Comparison of ENCODE assay signal across 9 cellular contexts in genomic region chr14:23365353-23366162, GRCh38. TPM values are rescaled to one million over a fixed set of nuclear protein-coding genes. Genes with fewer than 3 reads are reported as not detected.
DNase-seq lines count a peak whose midpoint lies in the region; ATAC-seq and TF ChIP-seq lines count a peak whose summit lies in the region.
"Had no signal": no experiment of that assay in that cellular context is flagged by ENCODE, and none has a peak within 500 bp of the region (broad histone marks: within the 10 kb centered on the region; RNA-seq: fewer than 3 reads in every experiment).

No MANE protein-coding gene starts in this region.

- TF ChIP-seq CTCF in gastroesophageal sphincter (IDR thresholded peaks at IDR 0.05): no peak
- no peak for TF ChIP-seq CTCF in neural crest cell (conservative IDR thresholded peaks at IDR 0.05)

- peaks cover 46% of the 10 kb centered on the region for H3K4me1 Mint-ChIP-seq in neural crest cell
- H3K4me1 Mint-ChIP-seq: activated CD4-positive, alpha-beta T cell treated with anti-CD3 and anti-CD28 coated beads, Interleukin-2, amount 10 ng/mL, durations not matched to agents 24 days and 14 days had no signal

- no peak for TF ChIP-seq POLR2A in gastroesophageal sphincter (IDR thresholded peaks at IDR 0.05)

- H3K36me3 ChIP-seq in ACC112 (ENCODE audit: insufficient read depth, low read length): no peaks in the 10 kb centered on the region
- H3K36me3 ChIP-seq in SK-N-MC (ENCODE audit: insufficient read depth, low read length): peaks cover 25% of the 10 kb centered on the region
- H3K36me3 ChIP-seq in gastroesophageal sphincter: no peaks in the 10 kb centered on the region

- no peaks in the 10 kb centered on the region for H3K9me3 ChIP-seq in SK-N-MC (ENCODE audit: low read depth, low read length)
- H3K9me3 ChIP-seq in gastroesophageal sphincter: no peaks in the 10 kb centered on the region

- peaks cover 16% of the 10 kb centered on the region for H3K79me2 ChIP-seq in ACC112 (ENCODE audit: control insufficient read depth, insufficient read depth, low read length, unreplicated experiment)

- 0% methylated on average over 1 of the region's 80 CpGs; no CpG with 5 or more reads in 1 of the 2 donors for WGBS in gastroesophageal sphincter (ENCODE audit: low coverage in 1 of 2), 2 donors

- H3K4me1 ChIP-seq in ACC112 (ENCODE audit: control insufficient read depth, insufficient read depth, low read length, unreplicated experiment) (peaks cover 16% of the 10 kb centered on the region), gastroesophageal sphincter (peaks cover 0 to 68% (median 16%) of the 10 kb centered on the region in 3 donors)

- ATAC-seq in gastroesophageal sphincter (peak; percentile 11), GM21390 (IDR thresholded peaks at IDR 0.05; ENCODE audit: unreplicated experiment) (no peak), GM21576 (IDR thresholded peaks at IDR 0.05; ENCODE audit: unreplicated experiment) (no peak), HG02852 (IDR thresholded peaks at IDR 0.05; ENCODE audit: unreplicated experiment) (no peak)

- DNase-seq in SK-N-MC (ENCODE audit: low read depth, low spot score) (no peak), neural crest cell (ENCODE audit: low read depth, low spot score) (peak; percentile 22), A172 (ENCODE audit: low spot score) (no peak)
- DNase-seq: activated CD4-positive, alpha-beta T cell treated with anti-CD3 and anti-CD28 coated beads, Interleukin-2, amount 10 ng/mL, durations not matched to agents 24 days and 14 days had no signal

- peaks cover 10% of the 10 kb centered on the region for H3K36me3 Mint-ChIP-seq in neural crest cell (ENCODE audit: low read depth)

- H3K4me3 ChIP-seq in ACC112 (ENCODE audit: low read depth, low read length) (peak overlapping the region; percentile 75), SK-N-MC (peak overlapping the region; percentile 89), gastroesophageal sphincter (peak overlapping the region; percentile 51 to 70)

- no peak for TF ChIP-seq EP300 in gastroesophageal sphincter (IDR thresholded peaks at IDR 0.05)

- peak overlapping the region; percentile 85 for H3K4me3 Mint-ChIP-seq in neural crest cell
- H3K4me3 Mint-ChIP-seq: activated CD4-positive, alpha-beta T cell treated with anti-CD3 and anti-CD28 coated beads, Interleukin-2, amount 10 ng/mL, durations not matched to agents 24 days and 14 days had no signal

- H3K9me3 Mint-ChIP-seq in neural crest cell: no peaks in the 10 kb centered on the region
- H3K9me3 Mint-ChIP-seq: activated CD4-positive, alpha-beta T cell treated with anti-CD3 and anti-CD28 coated beads, Interleukin-2, amount 10 ng/mL, durations not matched to agents 24 days and 14 days had no signal

- peak overlapping the region; percentile 35 for H3K27ac Mint-ChIP-seq in neural crest cell (ENCODE audit: unreplicated experiment)
- H3K27ac Mint-ChIP-seq: activated CD4-positive, alpha-beta T cell treated with anti-CD3 and anti-CD28 coated beads, Interleukin-2, amount 10 ng/mL, durations not matched to agents 24 days and 14 days had no signal

- peak overlapping the region; percentile 54; the same call in 1 of the 2 replicates for H3K27ac ChIP-seq in ACC112 (ENCODE audit: low read depth, low read length)
- peak overlapping the region; percentile 91 for H3K27ac ChIP-seq in SK-N-MC
- H3K27ac ChIP-seq in gastroesophageal sphincter: peak overlapping the region; percentile 93 to 97 (median 94)

- H3K27me3 ChIP-seq in ACC112 (ENCODE audit: insufficient read depth, low read length): peaks cover 15% of the 10 kb centered on the region
- H3K27me3 ChIP-seq in gastroesophageal sphincter: peaks cover 5% of the 10 kb centered on the region

- H3K27me3 Mint-ChIP-seq in neural crest cell (ENCODE audit: low read depth): peaks cover 2% of the 10 kb centered on the region

- peak overlapping the region; percentile 97 for H3K9ac ChIP-seq in SK-N-MC (ENCODE audit: insufficient read length)

- H2AFZ ChIP-seq in ACC112 (ENCODE audit: low read length, unreplicated experiment): peak overlapping the region; percentile 19

RNA-seq across cellular contexts. Expression of gene EFS, which starts 0.6 kb away (rescaled TPM):
- total RNA-seq in gastroesophageal sphincter: 10 to 100 TPM; 10.6 to 22.6 (median 14.6) TPM
- total RNA-seq in neural crest cell: 100 and 104 TPM in 2 replicates
- total RNA-seq in A172 (2014; rRNA removed; shearing (Covaris generic)): not detected in 2 replicates
- total RNA-seq: activated CD4-positive, alpha-beta T cell treated with anti-CD3 and anti-CD28 coated beads, Interleukin-2, amount 10 ng/mL, durations not matched to agents 24 days and 14 days had no signal

RNA-seq across cellular contexts. Expression of gene IL25, which starts 7.1 kb away (rescaled TPM):
- not detected for total RNA-seq in gastroesophageal sphincter
- not detected in 2 replicates for total RNA-seq in neural crest cell
- not detected in 2 replicates for total RNA-seq in A172 (2014; rRNA removed; shearing (Covaris generic))
- total RNA-seq: activated CD4-positive, alpha-beta T cell treated with anti-CD3 and anti-CD28 coated beads, Interleukin-2, amount 10 ng/mL, durations not matched to agents 24 days and 14 days had no signal

RNA-seq across cellular contexts. Expression of gene CMTM5, which starts 11.3 kb away (rescaled TPM):
- 1 to 10 TPM in 2 of 4 donors, under 1 TPM in 1, not detected in 1; 0.81 to 2.3 (median 1.2) TPM for total RNA-seq in gastroesophageal sphincter
- 2.0 and 3.1 TPM in 2 replicates for total RNA-seq in neural crest cell
- total RNA-seq in A172 (2014; rRNA removed; shearing (Covaris generic)): not detected in 2 replicates
- total RNA-seq: activated CD4-positive, alpha-beta T cell treated with anti-CD3 and anti-CD28 coated beads, Interleukin-2, amount 10 ng/mL, durations not matched to agents 24 days and 14 days had no signal

RNA-seq across cellular contexts. Expression of gene SLC22A17, which starts 12.9 kb away (rescaled TPM):
- total RNA-seq in gastroesophageal sphincter (10 to 100 TPM; 22.7 to 36.4 (median 30.4) TPM), neural crest cell (39.4 and 42.4 TPM in 2 replicates)
- total RNA-seq in A172 (2014; rRNA removed; shearing (Covaris generic)): 10.3 and 11.6 TPM in 2 replicates

RNA-seq across cellular contexts. Expression of gene MYH6, which starts 42.5 kb away (rescaled TPM):
- not detected for total RNA-seq in gastroesophageal sphincter
- not detected in 2 replicates for total RNA-seq in neural crest cell
- not detected in 2 replicates for total RNA-seq in A172 (2014; rRNA removed; shearing (Covaris generic))

Comparison
In these comparisons a context has a peak if more than half of its experiments do, and no peak if none do; other contexts are left out.
1. RNA of gene EFS, which starts 0.6 kb away (total RNA-seq): 100 to 104 TPM in neural crest cell and 10.6 to 22.6 TPM in gastroesophageal sphincter; not detected in A172; every median in the first group is over 10 times any median in the second.
2. Peak in every context shown above with its lines, with median percentiles within 50 percentile points of each other: H3K27ac ChIP-seq and H3K4me3 ChIP-seq.